In genomic region chr22:41966607-41967240, GRCh38 we compare ENCODE assay signal across 8 cellular contexts. TPM values are rescaled to one million over a fixed set of nuclear protein-coding genes. Genes with fewer than 3 reads are reported as not detected.
DNase-seq lines count a peak whose midpoint lies in the region; ATAC-seq, FAIRE-seq and TF ChIP-seq lines count a peak whose summit lies in the region.

No MANE protein-coding gene starts in this region.

- DNase-seq in CD4-positive, CD25-positive, alpha-beta regulatory T cell: peak in 2 of 3 donors; percentile 64 to 82
- no peak for DNase-seq in GM12892 (ENCODE audit: insufficient read length)
- DNase-seq in NOMO-1 treated with dmso at 0.1 percent for 144 hours (lab: John Stamatoyannopoulos, UW; ENCODE audit: unreplicated experiment): peak; percentile 72
- peak in 1 of 2 donors; percentile 36 for DNase-seq in activated naive CD4-positive, alpha-beta T cell treated with anti-CD3 and anti-CD28 coated beads, Interleukin-2, amount 50 U/mL, for 72 hours (ENCODE audit: low spot score in 2 of 2)
- DNase-seq in left cardiac atrium: no peak
- DNase-seq in renal cortical epithelial cell (ENCODE audit: low read depth): peak; percentile 74

- TF ChIP-seq EP300 in gastroesophageal sphincter (IDR thresholded peaks at IDR 0.05): no peak

- no peaks in the 10 kb centered on the region for H3K27me3 ChIP-seq in CD4-positive, CD25-positive, alpha-beta regulatory T cell (ENCODE audit: control insufficient read depth, insufficient read depth, low read length)
- H3K27me3 ChIP-seq in gastroesophageal sphincter: peaks cover 26% of the 10 kb centered on the region

- no peak overlapping the region for H3K4me3 ChIP-seq in CD4-positive, CD25-positive, alpha-beta regulatory T cell (ENCODE audit: low read depth, low read length)
- H3K4me3 ChIP-seq in gastroesophageal sphincter: no peak overlapping the region

- H3K36me3 ChIP-seq in CD4-positive, CD25-positive, alpha-beta regulatory T cell (ENCODE audit: control insufficient read depth, insufficient read depth, low read length): no peaks in the 10 kb centered on the region
- no peaks in the 10 kb centered on the region for H3K36me3 ChIP-seq in gastroesophageal sphincter

- ATAC-seq in CD4-positive, CD25-positive, alpha-beta regulatory T cell (ENCODE audit: low read depth in 2 of 2): peak; percentile 72 to 73
- ATAC-seq in activated naive CD4-positive, alpha-beta T cell treated with anti-CD3 and anti-CD28 coated beads, Interleukin-2, amount 50 U/mL, for 72 hours: peak; percentile 75 to 95
- peak; percentile 42 to 57 for ATAC-seq in left cardiac atrium
- ATAC-seq in HG02973 (IDR thresholded peaks at IDR 0.05; ENCODE audit: unreplicated experiment): no peak
- ATAC-seq in gastroesophageal sphincter: no peak

- 48 to 78% methylated on average over 3 to 4 of the region's 8 CpGs for WGBS in gastroesophageal sphincter (ENCODE audit: low coverage in 1 of 2), 2 donors

- peak; percentile 91 for FAIRE-seq in GM12892 (lab: Jason Lieb, UNC)

- H3K27ac Mint-ChIP-seq in CD4-positive, CD25-positive, alpha-beta regulatory T cell: peak overlapping the region in 1 of 3 donors; percentile 1
- peak overlapping the region in 1 of 2 donors; percentile 51 for H3K27ac Mint-ChIP-seq in activated naive CD4-positive, alpha-beta T cell treated with anti-CD3 and anti-CD28 coated beads, Interleukin-2, amount 50 U/mL, for 72 hours

- no peak overlapping the region for H3K27ac ChIP-seq in CD4-positive, CD25-positive, alpha-beta regulatory T cell (ENCODE audit: insufficient read depth, low read length, poor library complexity, severe bottlenecking)
- H3K27ac ChIP-seq in gastroesophageal sphincter: no peak overlapping the region

- no peaks in the 10 kb centered on the region for H3K9me3 ChIP-seq in CD4-positive, CD25-positive, alpha-beta regulatory T cell (ENCODE audit: control insufficient read depth in 2 of 2, low read length in 2 of 2)
- H3K9me3 ChIP-seq in gastroesophageal sphincter: no peaks in the 10 kb centered on the region

- no peaks in the 10 kb centered on the region for H3K9me3 Mint-ChIP-seq in CD4-positive, CD25-positive, alpha-beta regulatory T cell
- no peaks in the 10 kb centered on the region for H3K9me3 Mint-ChIP-seq in activated naive CD4-positive, alpha-beta T cell treated with anti-CD3 and anti-CD28 coated beads, Interleukin-2, amount 50 U/mL, for 72 hours

- no peaks in the 10 kb centered on the region for H3K4me1 ChIP-seq in CD4-positive, CD25-positive, alpha-beta regulatory T cell (ENCODE audit: control insufficient read depth, insufficient read depth, low read length, poor library complexity, severe bottlenecking)
- peaks cover 0 to 14% (median 0%) of the 10 kb centered on the region in 3 donors for H3K4me1 ChIP-seq in gastroesophageal sphincter

- H3K36me3 Mint-ChIP-seq in CD4-positive, CD25-positive, alpha-beta regulatory T cell: no peaks in the 10 kb centered on the region
- no peaks in the 10 kb centered on the region for H3K36me3 Mint-ChIP-seq in activated naive CD4-positive, alpha-beta T cell treated with anti-CD3 and anti-CD28 coated beads, Interleukin-2, amount 50 U/mL, for 72 hours

- H3K27me3 Mint-ChIP-seq in CD4-positive, CD25-positive, alpha-beta regulatory T cell: peaks cover 18% of the 10 kb centered on the region

- TF ChIP-seq POLR2A in GM12892 (IDR thresholded peaks at IDR 0.05; ENCODE audit: low read depth, low read length) (no peak), gastroesophageal sphincter (IDR thresholded peaks at IDR 0.05) (no peak)

- TF ChIP-seq CTCF in gastroesophageal sphincter (IDR thresholded peaks at IDR 0.05): peak in 1 of 4 experiments; percentile 6

- intact Hi-C loops in left cardiac atrium (cut with DNase I): loop anchor here (5.0 to 10.0 kb wide), 3 partner anchors 146 to 478 kb away; no protein-coding TSS in a partner anchor

- no peak overlapping the region for H3K4me3 Mint-ChIP-seq in CD4-positive, CD25-positive, alpha-beta regulatory T cell

- H3K4me1 Mint-ChIP-seq in CD4-positive, CD25-positive, alpha-beta regulatory T cell: peaks cover 0 to 9% (median 4%) of the 10 kb centered on the region in 4 donors

RNA-seq across cellular contexts. Expression of gene SEPTIN3, which starts 2.5 kb away (rescaled TPM):
- 0.67 TPM for total RNA-seq in CD4-positive, CD25-positive, alpha-beta regulatory T cell
- polyA plus RNA-seq in CD4-positive, CD25-positive, alpha-beta regulatory T cell: under 1 TPM in 3 of 4 donors, not detected in 1; 0.11 to 0.49 (median 0.39) TPM
- polyA plus RNA-seq in GM12892 (2012; ENCODE audit: missing spikeins): 1.9 TPM
- total RNA-seq in activated naive CD4-positive, alpha-beta T cell treated with anti-CD3 and anti-CD28 coated beads, Interleukin-2, amount 50 U/mL, for 72 hours: 1 to 10 TPM; 1.2 to 4.2 TPM
- total RNA-seq in left cardiac atrium (under 1 TPM; 0.09 to 0.24 TPM), renal cortical epithelial cell (0.05 and 0.35 TPM in 2 replicates), gastroesophageal sphincter (1 to 10 TPM in 1 of 4 donors, under 1 TPM in 2, not detected in 1; 0.13 to 1.2 (median 0.93) TPM)

RNA-seq across cellular contexts. Expression of gene CENPM, which starts 19.8 kb away (rescaled TPM):
- total RNA-seq in CD4-positive, CD25-positive, alpha-beta regulatory T cell: 33.9 TPM
- polyA plus RNA-seq in CD4-positive, CD25-positive, alpha-beta regulatory T cell: 10 to 100 TPM; 52.9 to 75.7 (median 65.8) TPM
- polyA plus RNA-seq in GM12892 (2012; ENCODE audit: missing spikeins): 31.4 TPM
- 100 to 1,000 TPM in 1 of 2 donors, 10 to 100 TPM in 1; 72.8 to 108 TPM for total RNA-seq in activated naive CD4-positive, alpha-beta T cell treated with anti-CD3 and anti-CD28 coated beads, Interleukin-2, amount 50 U/mL, for 72 hours
- total RNA-seq in left cardiac atrium (1 to 10 TPM in 1 of 2 donors, under 1 TPM in 1; 0.79 to 2.0 TPM), renal cortical epithelial cell (1.8 and 10.8 TPM in 2 replicates), gastroesophageal sphincter (1 to 10 TPM in 2 of 4 donors, not detected in 2; 1.9 to 3.4 TPM)

RNA-seq across cellular contexts. Expression of gene WBP2NL, which starts 31.9 kb away (rescaled TPM):
- total RNA-seq in CD4-positive, CD25-positive, alpha-beta regulatory T cell: 2.9 TPM
- 1 to 10 TPM in 1 of 4 donors, under 1 TPM in 3; 0.46 to 1.5 (median 0.62) TPM for polyA plus RNA-seq in CD4-positive, CD25-positive, alpha-beta regulatory T cell
- 1.6 TPM for polyA plus RNA-seq in GM12892 (2012; ENCODE audit: missing spikeins)
- total RNA-seq in activated naive CD4-positive, alpha-beta T cell treated with anti-CD3 and anti-CD28 coated beads, Interleukin-2, amount 50 U/mL, for 72 hours: under 1 TPM; 0.39 to 0.47 TPM
- total RNA-seq in left cardiac atrium (under 1 TPM; 0.42 to 0.50 TPM), renal cortical epithelial cell (0.17 and 1.1 TPM in 2 replicates), gastroesophageal sphincter (1 to 10 TPM in 1 of 4 donors, under 1 TPM in 3; 0.22 to 2.8 (median 0.59) TPM)

RNA-seq across cellular contexts. Expression of gene TNFRSF13C, which starts 40.1 kb away (rescaled TPM):
- 10.1 TPM for total RNA-seq in CD4-positive, CD25-positive, alpha-beta regulatory T cell
- polyA plus RNA-seq in CD4-positive, CD25-positive, alpha-beta regulatory T cell: 1 to 10 TPM; 1.2 to 3.6 (median 2.0) TPM
- polyA plus RNA-seq in GM12892 (2012; ENCODE audit: missing spikeins): 57.8 TPM
- total RNA-seq in activated naive CD4-positive, alpha-beta T cell treated with anti-CD3 and anti-CD28 coated beads, Interleukin-2, amount 50 U/mL, for 72 hours: 1 to 10 TPM; 4.4 to 8.4 TPM
- total RNA-seq in left cardiac atrium (under 1 TPM; 0.29 to 0.44 TPM), renal cortical epithelial cell (0.15 and 0.17 TPM in 2 replicates), gastroesophageal sphincter (under 1 TPM in 2 of 4 donors, not detected in 2; 0.12 to 0.16 TPM)

Comparison
In these comparisons a context has a peak if more than half of its experiments do, and no peak if none do; other contexts are left out.
1. ATAC-seq: peak in CD4-positive, CD25-positive, alpha-beta regulatory T cell (2 of 2), activated naive CD4-positive, alpha-beta T cell treated with anti-CD3 and anti-CD28 coated beads, Interleukin-2, amount 50 U/mL, for 72 hours (2 of 2) and left cardiac atrium (2 of 2); none in HG02973 (single experiment) and gastroesophageal sphincter (single experiment).
2. DNase-seq: peak in CD4-positive, CD25-positive, alpha-beta regulatory T cell (2 of 3), NOMO-1 treated with dmso at 0.1 percent for 144 hours (single experiment) and renal cortical epithelial cell (single experiment); none in GM12892 (single experiment) and left cardiac atrium (single experiment).